In the genomic region with DNA sequence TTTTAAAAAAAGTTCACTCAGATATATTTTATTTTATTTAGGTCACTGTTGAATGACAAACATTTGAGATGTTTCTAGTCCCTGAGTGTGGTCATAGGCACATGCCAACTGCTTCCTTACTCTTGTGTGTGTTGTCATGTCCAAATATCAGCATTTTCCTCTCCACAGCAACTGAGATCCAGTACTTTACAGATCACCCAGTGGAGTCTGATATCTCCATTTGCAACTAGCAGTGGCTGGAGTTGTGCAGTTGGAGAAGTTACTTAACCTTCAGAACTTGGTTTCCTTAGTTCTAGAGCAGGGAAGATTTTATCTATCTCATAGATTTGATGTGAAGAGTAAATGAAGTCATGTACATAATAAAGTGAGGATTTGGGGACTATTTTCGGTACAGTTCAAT, we compare ENCODE assay signal across 1 cellular context.
TF ChIP-seq lines count a peak whose summit lies in the region.

No MANE protein-coding gene starts in this region.

TF ChIP-seq in K562, 482 proteins besides CTCF, POLR2A, EP300 and RAD21 (continued from another document):
- TF ChIP-seq ZNF592 (IDR thresholded peaks at IDR 0.05) = 0 out of 2 replicates have a peak, but pooled peaks have one; percentile 21
- TF ChIP-seq ZNF12 (CRISPR knock-in tag; IDR thresholded peaks at IDR 0.05) = no peak
- no peak for TF ChIP-seq MYBL2 (IDR thresholded peaks at IDR 0.05; ENCODE audit: low read depth)
- TF ChIP-seq MYBL2 (CRISPR knock-in tag; IDR thresholded peaks at IDR 0.05; ENCODE audit: borderline replicate concordance) = no peak
- no peak for TF ChIP-seq PREB (CRISPR knock-in tag; IDR thresholded peaks at IDR 0.05)
- TF ChIP-seq KLF13 (tag; IDR thresholded peaks at IDR 0.05; ENCODE audit: borderline replicate concordance, low read depth) = no peak
- TF ChIP-seq, protein P1, sequence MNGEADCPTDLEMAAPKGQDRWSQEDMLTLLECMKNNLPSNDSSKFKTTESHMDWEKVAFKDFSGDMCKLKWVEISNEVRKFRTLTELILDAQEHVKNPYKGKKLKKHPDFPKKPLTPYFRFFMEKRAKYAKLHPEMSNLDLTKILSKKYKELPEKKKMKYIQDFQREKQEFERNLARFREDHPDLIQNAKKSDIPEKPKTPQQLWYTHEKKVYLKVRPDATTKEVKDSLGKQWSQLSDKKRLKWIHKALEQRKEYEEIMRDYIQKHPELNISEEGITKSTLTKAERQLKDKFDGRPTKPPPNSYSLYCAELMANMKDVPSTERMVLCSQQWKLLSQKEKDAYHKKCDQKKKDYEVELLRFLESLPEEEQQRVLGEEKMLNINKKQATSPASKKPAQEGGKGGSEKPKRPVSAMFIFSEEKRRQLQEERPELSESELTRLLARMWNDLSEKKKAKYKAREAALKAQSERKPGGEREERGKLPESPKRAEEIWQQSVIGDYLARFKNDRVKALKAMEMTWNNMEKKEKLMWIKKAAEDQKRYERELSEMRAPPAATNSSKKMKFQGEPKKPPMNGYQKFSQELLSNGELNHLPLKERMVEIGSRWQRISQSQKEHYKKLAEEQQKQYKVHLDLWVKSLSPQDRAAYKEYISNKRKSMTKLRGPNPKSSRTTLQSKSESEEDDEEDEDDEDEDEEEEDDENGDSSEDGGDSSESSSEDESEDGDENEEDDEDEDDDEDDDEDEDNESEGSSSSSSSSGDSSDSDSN (IDR thresholded peaks at IDR 0.05; ENCODE audit: borderline replicate concordance in 1 of 2, low read depth in 2 of 2, low read length in 2 of 2) = no peak
- TF ChIP-seq HMBOX1 (IDR thresholded peaks at IDR 0.05) = peak; percentile 51; the same call in 1 of the 2 replicates
- TF ChIP-seq ARNT (IDR thresholded peaks at IDR 0.05) = no peak
TF ChIP-seq in K562: peak in this region for 2.
